23 cellular contexts compared by ENCODE assay signal in the genomic region with DNA sequence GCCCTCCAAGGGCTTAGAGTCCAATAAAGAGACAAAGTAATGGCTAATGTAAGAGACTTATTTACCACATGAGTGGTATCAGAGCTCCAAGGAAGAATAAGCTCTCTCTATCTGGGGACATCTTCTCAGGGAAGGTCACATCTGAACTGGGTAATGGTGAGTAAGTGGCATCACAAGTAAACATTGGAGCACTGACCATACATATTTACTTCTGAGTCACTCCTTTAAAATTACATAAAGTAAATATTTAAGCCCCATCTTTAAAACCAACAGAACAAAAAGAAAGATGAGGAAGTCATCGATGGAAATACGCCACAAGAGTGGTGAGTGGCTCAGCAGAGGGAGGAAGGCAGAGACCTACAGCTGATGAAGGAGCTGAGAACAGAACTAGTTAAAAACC.
DNase-seq lines count a peak whose midpoint lies in the region; ATAC-seq and TF ChIP-seq lines count a peak whose summit lies in the region.
"Had no signal": no experiment of that assay in that cellular context is flagged by ENCODE, and none has a peak within 500 bp of the region (broad histone marks: within the 10 kb centered on the region; RNA-seq: fewer than 3 reads in every experiment).

No MANE protein-coding gene starts in this region.

- H3K36me3 Mint-ChIP-seq in HFFc6 (ENCODE audit: low read depth) (peaks cover 15% of the 10 kb centered on the region), T-cell (peaks cover 11% of the 10 kb centered on the region)
- H3K36me3 Mint-ChIP-seq in activated CD4-positive, alpha-beta memory T cell treated with anti-CD3 and anti-CD28 coated beads for 36 hours: peaks cover 13% of the 10 kb centered on the region
- H3K36me3 Mint-ChIP-seq: CD4-positive, CD25-positive, alpha-beta regulatory T cell had no signal

- H3K27me3 Mint-ChIP-seq in HFFc6 (ENCODE audit: insufficient read depth) (no peaks in the 10 kb centered on the region), T-cell (no peaks in the 10 kb centered on the region)
- no peaks in the 10 kb centered on the region for H3K27me3 Mint-ChIP-seq in activated CD4-positive, alpha-beta memory T cell treated with anti-CD3 and anti-CD28 coated beads for 36 hours
- H3K27me3 Mint-ChIP-seq: activated CD4-positive, alpha-beta T cell treated with anti-CD3 and anti-CD28 coated beads for 36 hours; activated naive CD4-positive, alpha-beta T cell treated with anti-CD3 and anti-CD28 coated beads, Interleukin-2, amount 10 ng/mL, durations not matched to agents 7 days and 5 days; CD4-positive, CD25-positive, alpha-beta regulatory T cell had no signal

- POLR2A ChIA-PET in AG04450 (lab: Yijun Ruan, JAX): interaction anchor here (0.7 to 1.0 kb wide), 2 partner anchors 53 to 152 kb away, joined by 3 read pairs; no protein-coding TSS in a partner anchor
- POLR2A ChIA-PET in Panc1 (lab: Charles Lee): no interaction called here
- POLR2A ChIA-PET in activated CD4-positive, alpha-beta memory T cell treated with anti-CD3 and anti-CD28 coated beads for 36 hours (lab: Charles Lee): no interaction called here
- POLR2A ChIA-PET in T-cell (lab: Charles Lee): no interaction called here

- no TSS peak for BruUV-seq in Panc1 (replicated peaks; lab: Mats Ljungman, UMichigan)

- H3K4me3 ChIP-seq in AG04450 (ENCODE audit: low read depth, low read length) (no peak overlapping the region), Panc1 (ENCODE audit: low read depth in 2 of 2, low read length in 2 of 2) (no peak overlapping the region)
- H3K4me3 ChIP-seq: right lobe of liver, upper lobe of left lung had no signal

- H3K4me3 Mint-ChIP-seq in HFFc6 (no peak overlapping the region), T-cell (no peak overlapping the region)
- H3K4me3 Mint-ChIP-seq in activated CD4-positive, alpha-beta memory T cell treated with anti-CD3 and anti-CD28 coated beads for 36 hours: no peak overlapping the region
- H3K4me3 Mint-ChIP-seq: activated CD4-positive, alpha-beta T cell treated with anti-CD3 and anti-CD28 coated beads for 36 hours; activated naive CD4-positive, alpha-beta T cell treated with anti-CD3 and anti-CD28 coated beads, Interleukin-2, amount 10 ng/mL, durations not matched to agents 7 days and 5 days; CD4-positive, CD25-positive, alpha-beta regulatory T cell had no signal

- H3K27ac Mint-ChIP-seq in HFFc6 (peak overlapping the region; percentile 57), T-cell (no peak overlapping the region)
- no peak overlapping the region for H3K27ac Mint-ChIP-seq in activated CD4-positive, alpha-beta memory T cell treated with anti-CD3 and anti-CD28 coated beads for 36 hours
- H3K27ac Mint-ChIP-seq: activated CD4-positive, alpha-beta T cell treated with anti-CD3 and anti-CD28 coated beads for 36 hours; activated naive CD4-positive, alpha-beta T cell treated with anti-CD3 and anti-CD28 coated beads, Interleukin-2, amount 10 ng/mL, durations not matched to agents 7 days and 5 days; CD4-positive, CD25-positive, alpha-beta regulatory T cell had no signal

- H3K27ac ChIP-seq in AG04450 (ENCODE audit: low read depth, low read length): peak overlapping the region; percentile 40
- no peak overlapping the region for H3K27ac ChIP-seq in Panc1 (ENCODE audit: low read length)
- H3K27ac ChIP-seq: HL-60, right lobe of liver, upper lobe of left lung had no signal

- ATAC-seq in Panc1 (0 out of 2 replicates have a peak, but pooled peaks have one; percentile 30), left colon (peak; percentile 41), T-cell (replicated peaks in 1 of 4) (no peak)
- ATAC-seq: activated CD4-positive, alpha-beta T cell treated with anti-CD3 and anti-CD28 coated beads for 36 hours had no signal

- H3K36me3 ChIP-seq in Panc1 (ENCODE audit: control insufficient read depth, insufficient read depth, low read length): no peaks in the 10 kb centered on the region
- H3K36me3 ChIP-seq: right lobe of liver, upper lobe of left lung had no signal

- peak; percentile 18 for DNase-seq in AG04450 (ENCODE audit: low read depth, low spot score)
- DNase-seq in HFFc6: peak; percentile 23
- peak; percentile 22 for DNase-seq in Panc1 (ENCODE audit: low read depth, low spot score)
- DNase-seq in left colon: no peak
- no peak for DNase-seq in Ammon's horn (ENCODE audit: low spot score)
- no peak for DNase-seq in activated CD4-positive, alpha-beta memory T cell treated with anti-CD3 and anti-CD28 coated beads for 36 hours
- DNase-seq in T-helper 9 cell: no peak
- no peak for DNase-seq in T-cell
- DNase-seq: activated CD4-positive, alpha-beta T cell treated with anti-CD3 and anti-CD28 coated beads for 36 hours; activated naive CD4-positive, alpha-beta T cell treated with anti-CD3 and anti-CD28 coated beads, Interleukin-2, amount 10 ng/mL, durations not matched to agents 7 days and 5 days; activated T-cell treated with anti-CD3 and anti-CD28 coated beads, Interleukin-2, amount 50 U/mL, for 48 hours; amygdala; CD4-positive, CD25-positive, alpha-beta regulatory T cell; central memory CD4-positive, alpha-beta T cell; dermis blood vessel endothelial cell; DMS153; NCI-H1694; NCI-H748 treated with DMSO at 0.1 percent for 48 hours; right lobe of liver; SHP77; T-helper 1 cell; upper lobe of left lung had no signal

- H3K9me3 Mint-ChIP-seq in HFFc6 (peaks cover 19% of the 10 kb centered on the region), T-cell (peaks cover 10 to 26% (median 14%) of the 10 kb centered on the region in 3 donors)
- H3K9me3 Mint-ChIP-seq in activated CD4-positive, alpha-beta memory T cell treated with anti-CD3 and anti-CD28 coated beads for 36 hours: peaks cover 28% of the 10 kb centered on the region

- CTCF ChIA-PET in AG04450 (lab: Charles Lee): interaction anchor here (0.7 to 1.1 kb wide), 2 partner anchors 9 to 12 kb away, joined by 3 read pairs; no protein-coding TSS in a partner anchor
- CTCF ChIA-PET in Panc1 (lab: Charles Lee): no interaction called here
- CTCF ChIA-PET in activated CD4-positive, alpha-beta memory T cell treated with anti-CD3 and anti-CD28 coated beads for 36 hours (lab: Charles Lee): interaction anchor here (1.3 kb wide), 1 partner anchor 11 kb away, joined by 3 read pairs; no protein-coding TSS in a partner anchor
- CTCF ChIA-PET in T-cell (lab: Charles Lee): no interaction called here

- intact Hi-C loops in Panc1 (cut with micrococcal nuclease; ENCODE audit: unreplicated experiment) (no loop called here), left colon (cut with DNase I, micrococcal nuclease) (no loop called here)
- intact Hi-C loops in activated CD4-positive, alpha-beta memory T cell treated with anti-CD3 and anti-CD28 coated beads for 36 hours (cut with micrococcal nuclease): no loop called here

- TF ChIP-seq CTCF in AG04450 (IDR thresholded peaks at IDR 0.05; ENCODE audit: low read depth, low read length) (no peak), HFFc6 (IDR thresholded peaks at IDR 0.05) (no peak), Panc1 (IDR thresholded peaks at IDR 0.05) (no peak)

- H3K4me1 ChIP-seq in Panc1 (ENCODE audit: control insufficient read depth, insufficient read depth, low read length): no peaks in the 10 kb centered on the region
- H3K4me1 ChIP-seq: right lobe of liver, upper lobe of left lung had no signal

- in situ Hi-C loops in Panc1 (cut with HindIII; ENCODE audit: low pct_unique_long_range_greater_than_20kb, low sequenced_read_pairs): no loop called here

- no peaks in the 10 kb centered on the region for H3K27me3 ChIP-seq in AG04450 (ENCODE audit: control insufficient read depth, insufficient read depth, low read length)
- H3K27me3 ChIP-seq in Panc1 (ENCODE audit: control insufficient read depth, insufficient read depth, low read length): no peaks in the 10 kb centered on the region
- H3K27me3 ChIP-seq: right lobe of liver, upper lobe of left lung had no signal

- H3K9me3 ChIP-seq in AG04450 (ENCODE audit: control insufficient read depth, insufficient read depth, low read length) (no peaks in the 10 kb centered on the region), Panc1 (ENCODE audit: control insufficient read depth, insufficient read depth, low read depth, low read length) (no peaks in the 10 kb centered on the region)
- H3K9me3 ChIP-seq: right lobe of liver had no signal

- H3K4me1 Mint-ChIP-seq in HFFc6 (ENCODE audit: low read depth) (no peaks in the 10 kb centered on the region), T-cell (no peaks in the 10 kb centered on the region)
- no peaks in the 10 kb centered on the region for H3K4me1 Mint-ChIP-seq in activated CD4-positive, alpha-beta memory T cell treated with anti-CD3 and anti-CD28 coated beads for 36 hours (ENCODE audit: low read depth)
- H3K4me1 Mint-ChIP-seq: activated CD4-positive, alpha-beta T cell treated with anti-CD3 and anti-CD28 coated beads for 36 hours; activated naive CD4-positive, alpha-beta T cell treated with anti-CD3 and anti-CD28 coated beads, Interleukin-2, amount 10 ng/mL, durations not matched to agents 7 days and 5 days; CD4-positive, CD25-positive, alpha-beta regulatory T cell had no signal

Comparison
In these comparisons a context has a peak if more than half of its experiments do, and no peak if none do; other contexts are left out.
1. DNase-seq: peak in AG04450 (single experiment), HFFc6 (single experiment) and Panc1 (single experiment); none in left colon (0 of 2), Ammon's horn (single experiment), activated CD4-positive, alpha-beta memory T cell treated with anti-CD3 and anti-CD28 coated beads for 36 hours (single experiment), T-helper 9 cell (single experiment) and T-cell (0 of 34).
2. ATAC-seq: peak in Panc1 (single experiment) and left colon (single experiment); none in T-cell (0 of 4).
3. CTCF ChIA-PET loops: an anchor here in AG04450 (0.7 to 1.1 kb wide) and activated CD4-positive, alpha-beta memory T cell treated with anti-CD3 and anti-CD28 coated beads for 36 hours (1.3 kb wide); none called in Panc1 and T-cell.